13 cellular contexts compared by ENCODE assay signal in genomic region chr9:69186841-69187611, GRCh38. TPM values are rescaled to one million over a fixed set of nuclear protein-coding genes. Genes with fewer than 3 reads are reported as not detected.
A peak's percentile ranks its signal among the peaks of the same experiment; 100 is the strongest.
DNase-seq lines count a peak whose midpoint lies in the region; ATAC-seq and TF ChIP-seq lines count a peak whose summit lies in the region.
"Had no signal": no experiment of that assay in that cellular context is flagged by ENCODE, and none has a peak within 500 bp of the region (broad histone marks: within the 10 kb centered on the region; RNA-seq: fewer than 3 reads in every experiment).

No MANE protein-coding gene starts in this region.

- DNase-seq in LHCN-M2 (ENCODE audit: low read depth) (peak; percentile 46), choroid plexus epithelial cell (ENCODE audit: low read depth) (peak; percentile 82), NOMO-1 treated with dmso at 0.1 percent for 144 hours (lab: John Stamatoyannopoulos, UW; ENCODE audit: unreplicated experiment) (no peak)
- DNase-seq in stimulated activated naive CD8-positive, alpha-beta T cell treated with anti-CD3 and anti-CD28 coated beads, Interleukin-15, Interleukin-2, amounts not matched to agents 100 U/mL and 50 U/mL, for 24 hours: no peak
- no peak for DNase-seq in activated naive CD4-positive, alpha-beta T cell treated with anti-CD3 and anti-CD28 coated beads, Interleukin-2, amount 50 U/mL, for 72 hours (ENCODE audit: low spot score in 2 of 2)
- DNase-seq: DND-41; NCI-H2029 treated with DMSO at 0.1 percent for 48 hours; stimulated activated CD4-positive, alpha-beta T cell treated with anti-CD3 and anti-CD28 coated beads, Interleukin-1b, Interleukin-23, amount 100 ng/mL, for 48 hours; T1000 had no signal

- ATAC-seq in GM18870 (IDR thresholded peaks at IDR 0.05; ENCODE audit: unreplicated experiment): no peak
- ATAC-seq in stimulated activated naive CD8-positive, alpha-beta T cell treated with anti-CD3 and anti-CD28 coated beads, Interleukin-15, Interleukin-2, amounts not matched to agents 100 U/mL and 50 U/mL, for 24 hours: no peak
- ATAC-seq in activated naive CD4-positive, alpha-beta T cell treated with anti-CD3 and anti-CD28 coated beads, Interleukin-2, amount 50 U/mL, for 72 hours: no peak

- no peak for TF ChIP-seq CTCF in choroid plexus epithelial cell (conservative IDR thresholded peaks at IDR 0.05; ENCODE audit: low read depth, low read length)

- no peaks in the 10 kb centered on the region for H3K36me3 ChIP-seq in stomach smooth muscle (ENCODE audit: control insufficient read depth in 2 of 2, insufficient read depth in 2 of 2, low read length in 2 of 2)

- peak overlapping the region; percentile 91 for H3K27ac ChIP-seq in layer of hippocampus (ENCODE audit: low read depth, low read length)
- H3K27ac ChIP-seq in stomach smooth muscle (ENCODE audit: low read length): peak overlapping the region; percentile 18

- H3K4me1 ChIP-seq in stomach smooth muscle (ENCODE audit: control insufficient read depth, insufficient read depth, low read length): peaks cover 40% of the 10 kb centered on the region

- H3K9me3 Mint-ChIP-seq in activated naive CD4-positive, alpha-beta T cell treated with anti-CD3 and anti-CD28 coated beads, Interleukin-2, amount 50 U/mL, for 72 hours: no peaks in the 10 kb centered on the region
- H3K9me3 Mint-ChIP-seq: brain had no signal

- no peaks in the 10 kb centered on the region for H3K27me3 ChIP-seq in layer of hippocampus (ENCODE audit: control insufficient read depth, insufficient read depth, low read length)
- H3K27me3 ChIP-seq in stomach smooth muscle (ENCODE audit: control insufficient read depth in 1 of 2, insufficient read depth in 2 of 2, low read length in 2 of 2): no peaks in the 10 kb centered on the region

- H3K27ac Mint-ChIP-seq in activated naive CD4-positive, alpha-beta T cell treated with anti-CD3 and anti-CD28 coated beads, Interleukin-2, amount 50 U/mL, for 72 hours: no peak overlapping the region

- H3K36me3 Mint-ChIP-seq in activated naive CD4-positive, alpha-beta T cell treated with anti-CD3 and anti-CD28 coated beads, Interleukin-2, amount 50 U/mL, for 72 hours: peaks cover 0 to 4% of the 10 kb centered on the region in 2 donors
- H3K36me3 Mint-ChIP-seq: brain had no signal

- peak overlapping the region in 1 of 2 donors; percentile 8 for H3K9ac ChIP-seq in stomach smooth muscle (ENCODE audit: low read length in 2 of 2)

- H3K4me3 ChIP-seq in choroid plexus epithelial cell (ENCODE audit: low read depth, low read length): no peak overlapping the region
- peak overlapping the region; percentile 21 to 30 for H3K4me3 ChIP-seq in stomach smooth muscle (ENCODE audit: low read length in 2 of 2)

- H3K9me3 ChIP-seq in stomach smooth muscle (ENCODE audit: control insufficient read depth in 2 of 2, low read length in 2 of 2): no peaks in the 10 kb centered on the region

RNA-seq across cellular contexts. Expression of gene TJP2, which starts 12.9 kb away (rescaled TPM):
- total RNA-seq in LHCN-M2 (2014; rRNA removed): 25.7 and 28.2 TPM in 2 replicates
- polyA plus RNA-seq in LHCN-M2 (2012): 16.9 TPM
- total RNA-seq in activated naive CD4-positive, alpha-beta T cell treated with anti-CD3 and anti-CD28 coated beads, Interleukin-2, amount 50 U/mL, for 72 hours: 10 to 100 TPM; 13.1 to 33.4 TPM

Comparison
In these comparisons a context has a peak if more than half of its experiments do, and no peak if none do; other contexts are left out.
1. DNase-seq: peak in LHCN-M2 (single experiment) and choroid plexus epithelial cell (single experiment); none in stimulated activated naive CD8-positive, alpha-beta T cell treated with anti-CD3 and anti-CD28 coated beads, Interleukin-15, Interleukin-2, amounts not matched to agents 100 U/mL and 50 U/mL, for 24 hours (single experiment), activated naive CD4-positive, alpha-beta T cell treated with anti-CD3 and anti-CD28 coated beads, Interleukin-2, amount 50 U/mL, for 72 hours (0 of 2) and NOMO-1 treated with dmso at 0.1 percent for 144 hours (single experiment).